ENCODE assay signal across 19 cellular contexts in genomic region chr9:30935730-30936129, GRCh38.
"Had no signal": no experiment of that assay in that cellular context is flagged by ENCODE, and none has a peak within 500 bp of the region (broad histone marks: within the 10 kb centered on the region; RNA-seq: fewer than 3 reads in every experiment).

No MANE protein-coding gene starts in this region.

- H3K9me3 ChIP-seq: esophagus muscularis mucosa, gastrocnemius medialis, heart right ventricle, psoas muscle, right lobe of liver had no signal

- ATAC-seq: effector memory CD8-positive, alpha-beta T cell; gastrocnemius medialis; heart right ventricle; left lobe of liver; naive thymus-derived CD4-positive, alpha-beta T cell; psoas muscle; right lobe of liver; stimulated activated memory B cell treated with anti-CD40 and anti-IgM and Interleukin-4, amounts not matched to agents 10 μg/mL and 1 μg/mL and 100 μg/mL, for 72 hours had no signal

- H3K4me1 Mint-ChIP-seq: stimulated activated memory B cell treated with anti-CD40 and anti-IgM and Interleukin-4, amounts not matched to agents 10 μg/mL and 1 μg/mL and 100 μg/mL, for 72 hours had no signal

- H3K27ac Mint-ChIP-seq: effector memory CD8-positive, alpha-beta T cell; naive thymus-derived CD4-positive, alpha-beta T cell; nephron progenitor cell; stimulated activated memory B cell treated with anti-CD40 and anti-IgM and Interleukin-4, amounts not matched to agents 10 μg/mL and 1 μg/mL and 100 μg/mL, for 72 hours had no signal

- H3K36me3 Mint-ChIP-seq: naive thymus-derived CD4-positive, alpha-beta T cell; stimulated activated memory B cell treated with anti-CD40 and anti-IgM and Interleukin-4, amounts not matched to agents 10 μg/mL and 1 μg/mL and 100 μg/mL, for 72 hours had no signal

- H3K27me3 ChIP-seq: esophagus muscularis mucosa, gastrocnemius medialis, heart right ventricle, right lobe of liver had no signal

- H3K4me1 ChIP-seq: esophagus muscularis mucosa, gastrocnemius medialis, heart right ventricle, parathyroid adenoma, psoas muscle, right lobe of liver had no signal

- H3K27me3 Mint-ChIP-seq: effector memory CD8-positive, alpha-beta T cell; stimulated activated memory B cell treated with anti-CD40 and anti-IgM and Interleukin-4, amounts not matched to agents 10 μg/mL and 1 μg/mL and 100 μg/mL, for 72 hours had no signal

- H3K4me3 Mint-ChIP-seq: effector memory CD8-positive, alpha-beta T cell; naive thymus-derived CD4-positive, alpha-beta T cell; nephron progenitor cell; stimulated activated memory B cell treated with anti-CD40 and anti-IgM and Interleukin-4, amounts not matched to agents 10 μg/mL and 1 μg/mL and 100 μg/mL, for 72 hours had no signal

- H3K36me3 ChIP-seq: esophagus muscularis mucosa, gastrocnemius medialis, heart right ventricle, right lobe of liver had no signal

- H3K27ac ChIP-seq: epithelial cell of prostate, esophagus muscularis mucosa, gastrocnemius medialis, heart right ventricle, parathyroid adenoma, psoas muscle, right lobe of liver had no signal

- H3K9me3 Mint-ChIP-seq: naive thymus-derived CD4-positive, alpha-beta T cell; nephron progenitor cell; stimulated activated memory B cell treated with anti-CD40 and anti-IgM and Interleukin-4, amounts not matched to agents 10 μg/mL and 1 μg/mL and 100 μg/mL, for 72 hours had no signal

- DNase-seq: effector memory CD8-positive, alpha-beta T cell; gastrocnemius medialis; heart right ventricle; hypothalamus; islet precursor cell; mammary epithelial cell; naive thymus-derived CD4-positive, alpha-beta T cell; nephron progenitor cell; psoas muscle; retina; right lobe of liver; stimulated activated CD4-positive, alpha-beta T cell treated with anti-CD3 and anti-CD28 coated beads, Interleukin-4, amount 100 ng/mL, for 1 hour; stimulated activated CD8-positive, alpha-beta memory T cell treated with anti-CD3 and anti-CD28 coated beads, Interleukin-4, amount 100 ng/mL, for 48 hours; trophoblast cell had no signal

- H3K4me3 ChIP-seq: esophagus muscularis mucosa, gastrocnemius medialis, heart right ventricle, psoas muscle, right lobe of liver had no signal
